In genomic region chr18:57807336-57808117, GRCh38 we compare ENCODE assay signal across 12 cellular contexts. TPM values are rescaled to one million over a fixed set of nuclear protein-coding genes. Genes with fewer than 3 reads are reported as not detected.
DNase-seq lines count a peak whose midpoint lies in the region; ATAC-seq and TF ChIP-seq lines count a peak whose summit lies in the region.
"Had no signal": no experiment of that assay in that cellular context is flagged by ENCODE, and none has a peak within 500 bp of the region (broad histone marks: within the 10 kb centered on the region; RNA-seq: fewer than 3 reads in every experiment).

No MANE protein-coding gene starts in this region.

- H3K4me1 ChIP-seq in muscle layer of duodenum (ENCODE audit: control insufficient read depth in 1 of 2, insufficient read depth in 2 of 2, low read length in 2 of 2) = peaks cover 12 to 14% of the 10 kb centered on the region in 2 donors

- peak overlapping the region; percentile 72 for H3K27ac ChIP-seq in muscle layer of duodenum (ENCODE audit: low read length)

- peak; percentile 1 for TF ChIP-seq CTCF in cardiac fibroblast (IDR thresholded peaks at IDR 0.05; ENCODE audit: low read depth, low read length)

- H3K4me3 ChIP-seq in cardiac fibroblast (replicated peaks in 1 of 2; ENCODE audit: low read depth in 2 of 2, low read length in 2 of 2) (peak overlapping the region in 1 of 2 donors; percentile 2), muscle layer of duodenum (ENCODE audit: low read depth in 1 of 2, low read length in 2 of 2) (no peak overlapping the region)

- ATAC-seq in HG02610 (IDR thresholded peaks at IDR 0.05; ENCODE audit: unreplicated experiment) = no peak
- no peak for ATAC-seq in GM18502 (IDR thresholded peaks at IDR 0.05; ENCODE audit: poor library complexity, unreplicated experiment)
- no peak for ATAC-seq in GM21737 (IDR thresholded peaks at IDR 0.05; ENCODE audit: unreplicated experiment)
- no peak for ATAC-seq in GM21786 (IDR thresholded peaks at IDR 0.05; ENCODE audit: unreplicated experiment)
- ATAC-seq: stimulated activated naive B cell treated with anti-CD40 and anti-IgM and Interleukin-4, amounts not matched to agents 10 μg/mL and 1 μg/mL and 100 μg/mL, for 72 hours had no signal

- no peaks in the 10 kb centered on the region for H3K36me3 ChIP-seq in muscle layer of duodenum (ENCODE audit: control insufficient read depth in 1 of 2, insufficient read depth in 2 of 2, low read length in 2 of 2)

- DNase-seq in A172 (ENCODE audit: low spot score) = peak; percentile 75
- peak; percentile 51 for DNase-seq in HT1080 (ENCODE audit: low read depth)
- DNase-seq in cardiac fibroblast (ENCODE audit: low read depth in 2 of 2) = peak; percentile 54 to 86
- DNase-seq: AML-193; NCI-H1092 treated with DMSO at 0.1 percent for 48 hours; NCI-H774; stimulated activated naive B cell treated with anti-CD40 and anti-IgM and Interleukin-4, amounts not matched to agents 10 μg/mL and 1 μg/mL and 100 μg/mL, for 72 hours had no signal

- peaks cover 0 to 5% of the 10 kb centered on the region in 2 donors for H3K9me3 ChIP-seq in muscle layer of duodenum (ENCODE audit: control insufficient read depth in 1 of 2, low read length in 2 of 2)

- H3K27me3 ChIP-seq in muscle layer of duodenum (ENCODE audit: low read depth, low read length) = no peaks in the 10 kb centered on the region

RNA-seq across cellular contexts. Expression of gene ATP8B1, which starts 4.4 kb away (rescaled TPM):
- total RNA-seq in A172 (2014; rRNA removed; shearing (Covaris generic)) = 38.2 and 38.8 TPM in 2 replicates
- 15.7 and 16.6 TPM in 2 replicates for total RNA-seq in HT1080 (2014; rRNA removed; shearing (Covaris generic))
- 20.7 and 25.9 TPM in 2 replicates for polyA plus RNA-seq in HT1080 (2015; cell fraction: cytosol; rRNA removed)
- 35.7 and 38.5 TPM in 2 replicates for polyA plus RNA-seq in HT1080 (2015; cell fraction: nucleus; rRNA removed)
